26 cellular contexts compared by ENCODE assay signal in genomic region chr11:126901783-126902182, GRCh38.
"Had no signal": no experiment of that assay in that cellular context is flagged by ENCODE, and none has a peak within 500 bp of the region (broad histone marks: within the 10 kb centered on the region; RNA-seq: fewer than 3 reads in every experiment).

No MANE protein-coding gene starts in this region.

- FAIRE-seq: pancreas, urothelium cell line had no signal

- H3K4me1 ChIP-seq: heart right ventricle, left ventricle myocardium inferior, pancreas, prostate gland, spleen, testis, thyroid gland, transverse colon, upper lobe of left lung had no signal

- ATAC-seq: heart right ventricle; left cardiac atrium; naive thymus-derived CD8-positive, alpha-beta T cell; pancreas; right cardiac atrium; sciatic nerve; stimulated activated effector memory CD8-positive, alpha-beta T cell treated with anti-CD3 and anti-CD28 coated beads, Interleukin-12 subunit alpha, Interleukin-12 subunit beta, amount 100 ng/mL, for 72 hours; stimulated activated naive CD8-positive, alpha-beta T cell treated with anti-CD3 and anti-CD28 coated beads, Interleukin-15, amount 100 ng/mL, for 72 hours had no signal

- H3K36me3 ChIP-seq: heart right ventricle, left ventricle myocardium inferior, pancreas, prostate gland, spleen, thyroid gland, transverse colon, upper lobe of left lung had no signal

- DNase-seq: heart right ventricle; islet precursor cell; kidney glomerular epithelial cell; left cardiac atrium; left ventricle myocardium inferior; midbrain; naive thymus-derived CD8-positive, alpha-beta T cell; nucleus accumbens; pancreas; posterior cingulate gyrus; retina; right cardiac atrium; spleen; stimulated activated CD4-positive, alpha-beta T cell treated with anti-CD3 and anti-CD28 coated beads, Interleukin-4, amount 100 ng/mL, for 24 hours; stimulated activated naive CD4-positive, alpha-beta T cell treated with Interleukin-2 at 50 U/mL for 16 hours; stimulated activated naive CD8-positive, alpha-beta T cell treated with anti-CD3 and anti-CD28 coated beads, Interleukin-15, amount 100 ng/mL, for 72 hours; testis; thyroid gland; transverse colon; upper lobe of left lung had no signal

- H3K4me3 ChIP-seq: heart right ventricle, hepatocyte, left ventricle myocardium inferior, pancreas, prostate gland, skin epidermis, spleen, testis, thyroid gland, transverse colon, upper lobe of left lung had no signal

- H3K27ac ChIP-seq: heart right ventricle, hepatocyte, left ventricle myocardium inferior, pancreas, prostate gland, skin epidermis, testis, thyroid gland, transverse colon, upper lobe of left lung had no signal

- H3K27me3 ChIP-seq: hepatocyte, pancreas, spleen, testis, thyroid gland, transverse colon, upper lobe of left lung had no signal

- H3K9me3 ChIP-seq: pancreas, prostate gland, testis, thyroid gland, transverse colon, upper lobe of left lung had no signal
